In the genomic region with DNA sequence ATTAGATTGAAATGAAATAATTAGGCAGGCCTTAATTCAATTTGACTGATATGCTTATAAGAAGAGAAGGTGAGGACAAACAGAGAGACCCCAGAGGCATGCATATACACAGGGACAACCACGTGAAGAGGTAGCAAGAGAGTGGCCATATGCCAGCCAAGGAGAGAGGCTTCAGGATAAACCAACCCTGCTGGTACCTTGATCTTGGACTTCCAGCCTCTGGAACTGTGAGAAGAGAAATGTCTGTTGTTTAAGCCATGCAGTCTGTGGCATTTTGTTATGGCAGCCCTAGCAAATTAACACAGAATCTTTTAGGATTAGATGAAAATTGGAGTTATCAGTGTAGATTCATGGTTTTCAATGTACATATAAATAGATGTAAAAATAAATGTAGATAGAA, we compare ENCODE assay signal across 8 cellular contexts.
"Had no signal": no experiment of that assay in that cellular context is flagged by ENCODE, and none has a peak within 500 bp of the region (broad histone marks: within the 10 kb centered on the region; RNA-seq: fewer than 3 reads in every experiment).

No MANE protein-coding gene starts in this region.

- DNase-seq: IMR-90, KBM-7, KG1 had no signal

- H3K4me3 ChIP-seq: K562 had no signal

- ATAC-seq: HepG2, K562 had no signal

- FAIRE-seq: HepG2, HTR-8/SVneo, K562 had no signal

- H3K4me2 ChIP-seq: KMS-11 had no signal

- H3K27ac ChIP-seq: HL-60, KMS-11 had no signal
